In the genomic region with DNA sequence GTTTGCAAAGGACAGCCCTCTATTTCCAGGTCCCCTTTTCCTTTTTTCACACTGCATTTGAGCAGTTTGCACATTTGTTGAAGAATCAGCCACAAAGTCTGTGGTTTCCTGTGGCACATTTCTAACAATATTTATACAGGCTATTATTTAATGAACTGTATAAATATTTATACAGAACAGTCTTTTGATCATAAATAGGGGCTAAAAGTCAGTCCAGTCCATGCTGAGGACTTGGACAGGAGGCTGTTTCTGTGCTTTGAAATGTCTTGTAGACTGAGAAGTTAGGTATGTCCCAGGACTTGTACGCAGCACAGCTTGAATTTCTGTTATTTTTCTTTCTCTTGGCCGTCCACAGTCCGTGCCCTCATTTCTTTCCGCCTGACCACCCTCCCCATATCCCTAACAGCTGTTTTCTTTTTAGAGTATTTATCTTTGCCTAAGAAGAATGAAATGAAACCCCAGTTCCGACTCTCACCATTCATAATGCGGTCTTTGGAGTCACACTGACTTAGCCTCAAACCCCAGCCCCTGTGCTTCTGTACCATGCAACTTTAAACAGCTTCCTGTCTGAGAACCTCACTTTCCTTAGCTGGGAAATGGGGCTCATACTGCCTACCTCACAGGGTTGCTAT, we compare ENCODE assay signal across 9 cellular contexts. TPM values are rescaled to one million over a fixed set of nuclear protein-coding genes. Genes with fewer than 3 reads are reported as not detected.
DNase-seq lines count a peak whose midpoint lies in the region; ATAC-seq and TF ChIP-seq lines count a peak whose summit lies in the region.
"Had no signal": no experiment of that assay in that cellular context is flagged by ENCODE, and none has a peak within 500 bp of the region (broad histone marks: within the 10 kb centered on the region; RNA-seq: fewer than 3 reads in every experiment).

No MANE protein-coding gene starts in this region.

- intact Hi-C loops in thyroid gland (cut with DNase I): no loop called here

- peak in 1 of 2 donors; percentile 7 for TF ChIP-seq POLR2A in thyroid gland (IDR thresholded peaks at IDR 0.05)

- 20 to 28% methylated on average over 6 of the region's 6 CpGs for WGBS in thyroid gland, 2 donors

- no peaks in the 10 kb centered on the region for H3K27me3 ChIP-seq in WERI-Rb-1 (ENCODE audit: insufficient read depth, low read depth, severe bottlenecking)
- no peaks in the 10 kb centered on the region for H3K27me3 ChIP-seq in thyroid gland

- DNase-seq in WERI-Rb-1 (no peak), kidney tubule cell (ENCODE audit: low spot score) (peak; percentile 33), thyroid gland (peak; percentile 48 to 56), HUDEP-2 (lab: John Stamatoyannopoulos, UW; ENCODE audit: unreplicated experiment in 76 of 76) (no peak)
- DNase-seq: glutamatergic neuron, SK-N-SH had no signal

- no peaks in the 10 kb centered on the region for H3K36me3 ChIP-seq in WERI-Rb-1
- H3K36me3 ChIP-seq in thyroid gland: no peaks in the 10 kb centered on the region

- H3K27ac ChIP-seq in WERI-Rb-1 (peak overlapping the region; percentile 42), thyroid gland (peak overlapping the region; percentile 21 to 66 (median 26))

- peaks cover 21 to 29% of the 10 kb centered on the region in 2 donors for H3K4me1 ChIP-seq in thyroid gland

- H3K4me3 ChIP-seq in WERI-Rb-1 (ENCODE audit: low read depth, low read length) (no peak overlapping the region), thyroid gland (replicated peaks in 1 of 3) (no peak overlapping the region)

- no peak for TF ChIP-seq CTCF in WERI-Rb-1 (IDR thresholded peaks at IDR 0.05; ENCODE audit: low read depth, low read length)
- no peak for TF ChIP-seq CTCF in thyroid gland (IDR thresholded peaks at IDR 0.05)

- ATAC-seq in GM21447 (IDR thresholded peaks at IDR 0.05; ENCODE audit: unreplicated experiment): peak; percentile 78
- no peak for ATAC-seq in GM19467 (IDR thresholded peaks at IDR 0.05; ENCODE audit: unreplicated experiment)
- no peak for ATAC-seq in GM18519 (IDR thresholded peaks at IDR 0.05; ENCODE audit: low FRiP score, unreplicated experiment)

- H3K9me3 ChIP-seq in WERI-Rb-1 (ENCODE audit: severe bottlenecking) (no peaks in the 10 kb centered on the region), thyroid gland (no peaks in the 10 kb centered on the region)
- H3K9me3 ChIP-seq: SK-N-SH had no signal

RNA-seq across cellular contexts. Expression of a gene that starts 19.7 kb away (rescaled TPM):
- 10 to 100 TPM; 24.6 to 46.1 (median 36.4) TPM for total RNA-seq in thyroid gland

Comparison
In these comparisons a context has a peak if more than half of its experiments do, and no peak if none do; other contexts are left out.
1. DNase-seq: peak in kidney tubule cell (single experiment) and thyroid gland (2 of 2); none in WERI-Rb-1 (single experiment) and HUDEP-2 (0 of 76).